ENCODE assay signal across 24 cellular contexts in genomic region chr15:70262591-70263274, GRCh38.
DNase-seq lines count a peak whose midpoint lies in the region; ATAC-seq, FAIRE-seq and TF ChIP-seq lines count a peak whose summit lies in the region.
"Had no signal": no experiment of that assay in that cellular context is flagged by ENCODE, and none has a peak within 500 bp of the region (broad histone marks: within the 10 kb centered on the region; RNA-seq: fewer than 3 reads in every experiment).

No MANE protein-coding gene starts in this region.

- no peak overlapping the region for H3K56ac ChIP-seq in H1 (replicated peaks; ENCODE audit: insufficient read length, low read depth, low read length)

- peak overlapping the region in 1 of 2 donors; percentile 35 for H3K4me3 Mint-ChIP-seq in CD14-positive monocyte
- H3K4me3 Mint-ChIP-seq in immature natural killer cell = no peak overlapping the region
- H3K4me3 Mint-ChIP-seq: activated naive CD8-positive, alpha-beta T cell; stimulated activated naive CD8-positive, alpha-beta T cell treated with anti-CD3 and anti-CD28 coated beads, Interleukin-15, Interleukin-2, amounts not matched to agents 100 ng/mL and 50 ng/mL, for 24 hours; T-helper 17 cell had no signal

- ATAC-seq in GM18520 (IDR thresholded peaks at IDR 0.05; ENCODE audit: unreplicated experiment) = no peak
- ATAC-seq: esophagus mucosa, left cardiac atrium, T-helper 17 cell had no signal

- no peaks in the 10 kb centered on the region for H3K36me3 ChIP-seq in H7 (replicated peaks; ENCODE audit: control insufficient read depth, insufficient read depth, low read length)
- H3K36me3 ChIP-seq in H1 (ENCODE audit: control insufficient read depth in 2 of 4, insufficient read depth in 4 of 4, low read length in 3 of 4) = no peaks in the 10 kb centered on the region
- no peaks in the 10 kb centered on the region for H3K36me3 ChIP-seq in mesenchymal stem cell (ENCODE audit: control insufficient read depth in 1 of 2, insufficient read depth in 2 of 2, low read depth in 1 of 2, low read length in 2 of 2)
- H3K36me3 ChIP-seq: SJSA1, vagina had no signal

- DNase-seq in CD14-positive monocyte (ENCODE audit: low spot score) (no peak), H7 (peak; percentile 50), H1 (ENCODE audit: low read depth in 1 of 2, low spot score in 2 of 2) (no peak), pons (ENCODE audit: low spot score) (peak; percentile 75), mesenchymal stem cell (no peak), GM13976 (ENCODE audit: low spot score) (no peak), immature natural killer cell (no peak)
- DNase-seq: activated effector memory CD4-positive, alpha-beta T cell treated with Interleukin-2 at 50 U/mL for 16 hours; cortex of kidney; DMS 273 treated with DMSO at 0.1 percent for 48 hours; foreskin fibroblast; GM23248; left cardiac atrium; NCI-H1092; NCI-H2081; NCI-H226; T-helper 17 cell had no signal

- H3K27ac ChIP-seq in H1 (ENCODE audit: low read depth, low read length) (no peak overlapping the region), mesenchymal stem cell (ENCODE audit: low read length, poor library complexity, severe bottlenecking) (no peak overlapping the region)
- H3K27ac ChIP-seq: GM23248, SJSA1, vagina had no signal

- H2AFZ ChIP-seq in H1 (ENCODE audit: low read length) (no peak overlapping the region), mesenchymal stem cell (ENCODE audit: low read depth, low read length) (no peak overlapping the region)
- H2AFZ ChIP-seq: GM23248 had no signal

- H3K36me3 Mint-ChIP-seq in CD14-positive monocyte (peaks cover 15 to 24% of the 10 kb centered on the region in 2 donors), immature natural killer cell (no peaks in the 10 kb centered on the region)
- H3K36me3 Mint-ChIP-seq: activated naive CD8-positive, alpha-beta T cell; CD8-positive, alpha-beta memory T cell had no signal

- no peak overlapping the region for H2AK5ac ChIP-seq in H1 (ENCODE audit: low read depth, low read length)
- H2AK5ac ChIP-seq in mesenchymal stem cell (ENCODE audit: low read length, severe bottlenecking) = no peak overlapping the region

- H3K9me3 ChIP-seq in H1 (ENCODE audit: insufficient read depth in 2 of 2, low read depth in 1 of 2, low read length in 1 of 2) = no peaks in the 10 kb centered on the region
- no peaks in the 10 kb centered on the region for H3K9me3 ChIP-seq in mesenchymal stem cell (ENCODE audit: control insufficient read depth, low read length)
- H3K9me3 ChIP-seq: SJSA1, vagina had no signal

- H3K79me2 ChIP-seq in H1 (ENCODE audit: control insufficient read depth in 1 of 2, insufficient read depth in 2 of 2, low read length in 2 of 2) = no peaks in the 10 kb centered on the region

- no peak overlapping the region for H2BK5ac ChIP-seq in H1 (ENCODE audit: low read depth, low read length)
- H2BK5ac ChIP-seq in mesenchymal stem cell (ENCODE audit: low read depth, low read length, poor library complexity, severe bottlenecking) = no peak overlapping the region

- H3K14ac ChIP-seq in H1 (ENCODE audit: insufficient read length) (no peak overlapping the region), mesenchymal stem cell (ENCODE audit: low read length in 2 of 2) (no peak overlapping the region)

- H3K23me2 ChIP-seq in H1 (ENCODE audit: low read depth, low read length) = no peaks in the 10 kb centered on the region

- no peak overlapping the region for H2BK20ac ChIP-seq in H1 (ENCODE audit: low read length)

- H3K4ac ChIP-seq in H1 (replicated peaks; ENCODE audit: insufficient read length, low read depth, low read length) (no peak overlapping the region), mesenchymal stem cell (ENCODE audit: low read depth in 1 of 2, low read length in 2 of 2) (no peak overlapping the region)

- no peak overlapping the region for H3K4me3 ChIP-seq in H7 (ENCODE audit: insufficient read depth, low read depth, low read length)
- H3K4me3 ChIP-seq in H1 (ENCODE audit: extremely low read depth in 1 of 4, insufficient read depth in 2 of 4, low read depth in 3 of 4, low read length in 4 of 4) = no peak overlapping the region
- no peak overlapping the region for H3K4me3 ChIP-seq in mesenchymal stem cell (ENCODE audit: insufficient read depth in 1 of 2, low read depth in 1 of 2, low read length in 2 of 2)
- H3K4me3 ChIP-seq: GM23248, SJSA1, vagina had no signal

- H3K4me1 Mint-ChIP-seq in CD14-positive monocyte (peaks cover 92% of the 10 kb centered on the region), immature natural killer cell (peaks cover 58 to 80% of the 10 kb centered on the region in 2 donors)

- TF ChIP-seq RAD21 in H1 (IDR thresholded peaks at IDR 0.05 in 1 of 2, conservative IDR thresholded peaks at IDR 0.05 in 1 of 2; ENCODE audit: low read depth in 2 of 2, low read length in 2 of 2) = peak; percentile 1 to 33; a peak in 1 of 4 replicates

- H4K8ac ChIP-seq in H1 (ENCODE audit: extremely low read depth, insufficient read depth, low read length) (no peak overlapping the region), mesenchymal stem cell (ENCODE audit: low read length) (no peak overlapping the region)

- TF ChIP-seq EP300 in H1 (IDR thresholded peaks at IDR 0.05; ENCODE audit: borderline replicate concordance in 1 of 2, low read depth in 2 of 2, low read length in 2 of 2) = no peak

- H3K4me2 ChIP-seq in H1 (ENCODE audit: insufficient read depth in 1 of 2, low read depth in 2 of 2, low read length in 2 of 2) = no peak overlapping the region
- H3K4me2 ChIP-seq in mesenchymal stem cell (ENCODE audit: low read length, poor library complexity, severe bottlenecking) = no peak overlapping the region

- intact Hi-C loops in CD14-positive monocyte (cut with micrococcal nuclease) = loop anchor here in 1 of 2 donors (10.0 kb wide), 1 partner anchor 202 kb away; no protein-coding TSS in a partner anchor

- POLR2A ChIA-PET in H1 (lab: Charles Lee; ENCODE audit: partially characterized antibody) = no interaction called here

- H3K4me1 ChIP-seq in H1 (replicated peaks in 1 of 4; ENCODE audit: control insufficient read depth in 3 of 4, insufficient read depth in 4 of 4, low read length in 3 of 4) = peaks cover 0 to 3% (median 1%) of the 10 kb centered on the region in 4 experiments; a peak in 4 of 7 replicates
- H3K4me1 ChIP-seq in mesenchymal stem cell (ENCODE audit: control insufficient read depth, insufficient read depth, low read depth, low read length) = peaks cover 11% of the 10 kb centered on the region

- FAIRE-seq in H1 (lab: Jason Lieb, UNC) = no peak

- H4K5ac ChIP-seq in H1 (ENCODE audit: insufficient read length, low read depth, low read length) = no peak overlapping the region

- H3K79me1 ChIP-seq in H1 (ENCODE audit: low read depth, low read length) (no peaks in the 10 kb centered on the region), mesenchymal stem cell (replicated peaks; ENCODE audit: low read length, poor library complexity, severe bottlenecking) (no peaks in the 10 kb centered on the region)

- H3K9ac ChIP-seq in H1 (replicated peaks in 1 of 4; ENCODE audit: extremely low read depth in 1 of 4, low read depth in 3 of 4, low read length in 3 of 4) = no peak overlapping the region
- H3K9ac ChIP-seq in mesenchymal stem cell (ENCODE audit: low read length) = no peak overlapping the region
- H3K9ac ChIP-seq: GM23248 had no signal

- H3K27me3 Mint-ChIP-seq in CD14-positive monocyte (ENCODE audit: low read depth in 3 of 3) (peaks cover 5 to 17% (median 9%) of the 10 kb centered on the region in 3 donors), immature natural killer cell (ENCODE audit: low read depth in 3 of 3) (peaks cover 10 to 25% (median 20%) of the 10 kb centered on the region in 3 donors)
- H3K27me3 Mint-ChIP-seq: CD8-positive, alpha-beta memory T cell had no signal

- H2BK15ac ChIP-seq in H1 (ENCODE audit: low read length) = 0 out of 2 replicates have a peak overlapping the region, but pooled peaks have one; percentile 61
- H2BK15ac ChIP-seq in mesenchymal stem cell (ENCODE audit: low read depth, poor library complexity, severe bottlenecking) = no peak overlapping the region

- H3K23ac ChIP-seq in H1 (ENCODE audit: insufficient read length) (no peak overlapping the region), mesenchymal stem cell (ENCODE audit: low read length in 2 of 2) (no peak overlapping the region)

- TF ChIP-seq POLR2A in H1 (IDR thresholded peaks at IDR 0.05; ENCODE audit: control extremely low read depth in 1 of 2, low read depth in 2 of 2, low read length in 2 of 2) = no peak

- H3K27me3 ChIP-seq in H7 (ENCODE audit: control insufficient read depth, insufficient read depth, low read length) (no peaks in the 10 kb centered on the region), H1 (replicated peaks in 1 of 4; ENCODE audit: control insufficient read depth in 3 of 4, extremely low read depth in 1 of 4, insufficient read depth in 3 of 4, low read length in 3 of 4) (no peaks in the 10 kb centered on the region), mesenchymal stem cell (ENCODE audit: control insufficient read depth in 1 of 2, insufficient read depth in 1 of 2, low read length in 2 of 2) (peaks cover 24 to 39% of the 10 kb centered on the region in 2 experiments)
- H3K27me3 ChIP-seq: SJSA1, vagina had no signal

- H3K18ac ChIP-seq in H1 (ENCODE audit: extremely low read depth, low read length) = no peak overlapping the region
- no peak overlapping the region for H3K18ac ChIP-seq in mesenchymal stem cell (ENCODE audit: low read depth in 1 of 2, low read length in 2 of 2)

- no peak overlapping the region for H2BK12ac ChIP-seq in H1 (ENCODE audit: low read depth, low read length)
- no peak overlapping the region for H2BK12ac ChIP-seq in mesenchymal stem cell (ENCODE audit: low read length in 2 of 2)

- in situ Hi-C loops in GM13976 (cut with MboI; ENCODE audit: low sequenced_read_pairs, unreplicated experiment) = no loop called here

- CTCF ChIA-PET in H1 (lab: Charles Lee; ENCODE audit: partially characterized antibody) = interaction anchor here (0.6 to 1.4 kb wide), 3 partner anchors 204 to 1843 kb away, joined by 3 to 4 read pairs (median 4); no protein-coding TSS in a partner anchor

- 87% methylated on average over 6 of the region's 6 CpGs; no CpG with 5 or more reads in 1 of the 2 experiments for WGBS in H1 (ENCODE audit: extremely low coverage in 1 of 2, insufficient coverage in 1 of 2, insufficient read length in 1 of 2, insufficient replicate concordance in 2 of 2, low coverage in 1 of 2, low lambda C conversion rate in 2 of 2, missing lambda C conversion rate in 1 of 2), 2 experiments
- WGBS in mesenchymal stem cell = 85% methylated on average over 6 of the region's 6 CpGs

- H4K91ac ChIP-seq in H1 (replicated peaks; ENCODE audit: insufficient read length, low read length) (no peak overlapping the region), mesenchymal stem cell (ENCODE audit: low read length) (no peak overlapping the region)

- no peak overlapping the region for H2BK120ac ChIP-seq in H1 (replicated peaks; ENCODE audit: low read depth, low read length)
- no peak overlapping the region for H2BK120ac ChIP-seq in mesenchymal stem cell (ENCODE audit: low read depth, low read length)

- TF ChIP-seq CTCF in CD14-positive monocyte (IDR thresholded peaks at IDR 0.05) (no peak), H1 (IDR thresholded peaks at IDR 0.05; ENCODE audit: control extremely low read depth in 1 of 3, insufficient read depth in 1 of 3, low read depth in 1 of 3, low read length in 3 of 3) (no peak), GM13976 (IDR thresholded peaks at IDR 0.05; ENCODE audit: borderline replicate concordance, control extremely low read depth, extremely low read depth, insufficient read depth, missing control alignments) (no peak)

- peak overlapping the region in 6 of 7 donors; percentile 10 to 100 (median 98) for H3K27ac Mint-ChIP-seq in CD14-positive monocyte
- no peak overlapping the region for H3K27ac Mint-ChIP-seq in immature natural killer cell
- H3K27ac Mint-ChIP-seq: activated naive CD8-positive, alpha-beta T cell; stimulated activated naive CD8-positive, alpha-beta T cell treated with anti-CD3 and anti-CD28 coated beads, Interleukin-15, Interleukin-2, amounts not matched to agents 100 ng/mL and 50 ng/mL, for 24 hours had no signal

- H4K20me1 ChIP-seq in H1 (replicated peaks in 1 of 2; ENCODE audit: control insufficient read depth in 1 of 2, insufficient read depth in 2 of 2, low read length in 2 of 2) = no peaks in the 10 kb centered on the region

- H3K9me3 Mint-ChIP-seq in CD14-positive monocyte = peaks cover 0 to 2% (median 0%) of the 10 kb centered on the region in 7 donors
- H3K9me3 Mint-ChIP-seq in immature natural killer cell = peaks cover 0 to 1% (median 0%) of the 10 kb centered on the region in 6 donors
- H3K9me3 Mint-ChIP-seq: CD8-positive, alpha-beta memory T cell; stimulated activated naive CD8-positive, alpha-beta T cell treated with anti-CD3 and anti-CD28 coated beads, Interleukin-15, Interleukin-2, amounts not matched to agents 100 ng/mL and 50 ng/mL, for 24 hours had no signal

Comparison
In these comparisons a context has a peak if more than half of its experiments do, and no peak if none do; other contexts are left out.
1. DNase-seq: peak in H7 (single experiment) and pons (single experiment); none in CD14-positive monocyte (single experiment), H1 (0 of 2), mesenchymal stem cell (single experiment), GM13976 (single experiment) and immature natural killer cell (0 of 3).
2. H3K27ac Mint-ChIP-seq: peak in CD14-positive monocyte (6 of 7); none in immature natural killer cell (0 of 6).